In the genomic region with DNA sequence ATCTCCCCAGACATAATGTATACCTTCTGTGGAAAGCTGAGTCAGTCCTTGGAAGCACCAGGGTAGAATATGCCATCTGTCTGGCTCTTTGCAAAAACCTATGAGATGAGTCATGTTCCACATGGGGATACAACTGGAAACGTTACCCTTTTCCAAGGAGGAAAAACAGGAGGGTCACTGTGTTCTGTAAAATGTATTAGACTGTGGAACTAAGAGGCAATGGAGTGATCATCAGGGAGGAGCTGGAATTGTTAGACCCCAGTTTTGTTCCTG, we compare ENCODE assay signal across 14 cellular contexts. TPM values are rescaled to one million over a fixed set of nuclear protein-coding genes. Genes with fewer than 3 reads are reported as not detected.
DNase-seq lines count a peak whose midpoint lies in the region; ATAC-seq, FAIRE-seq and TF ChIP-seq lines count a peak whose summit lies in the region.
"Had no signal": no experiment of that assay in that cellular context is flagged by ENCODE, and none has a peak within 500 bp of the region (broad histone marks: within the 10 kb centered on the region; RNA-seq: fewer than 3 reads in every experiment).

No MANE protein-coding gene starts in this region.

- RAD21 ChIA-PET in GM12878 (lab: Charles Lee; ENCODE audit: unreplicated experiment), result no interaction called here

- WGBS in GM12878 (ENCODE audit: insufficient coverage, insufficient replicate concordance, low lambda C conversion rate, missing lambda C conversion rate), result 54% methylated on average over 1 of the region's 1 CpG

- no peaks in the 10 kb centered on the region for H3K79me2 ChIP-seq in GM12878 (ENCODE audit: control insufficient read depth, insufficient read depth, low read length)

- no peak overlapping the region for H3K4me3 Mint-ChIP-seq in activated CD4-positive, alpha-beta T cell treated with anti-CD3 and anti-CD28 coated beads, Interleukin-2, amount 10 ng/mL, durations not matched to agents 24 days and 14 days

- BruUV-seq in GM12878 (replicated peaks; lab: Mats Ljungman, UMichigan), result no TSS peak

- no peak overlapping the region for H3K4me3 ChIP-seq in GM12878
- H3K4me3 ChIP-seq: gastroesophageal sphincter, Peyer's patch, upper lobe of left lung had no signal

- H4K20me1 ChIP-seq in GM12878 (ENCODE audit: control insufficient read depth, insufficient read depth), result no peaks in the 10 kb centered on the region

- TF ChIP-seq EP300 in GM12878 (IDR thresholded peaks at IDR 0.05; ENCODE audit: borderline replicate concordance in 1 of 2, control insufficient read depth in 1 of 2, low read depth in 2 of 2, low read length in 2 of 2), result no peak

- no peak for FAIRE-seq in GM12878 (lab: Jason Lieb, UNC)

- intact Hi-C loops in GM12878 (cut with micrococcal nuclease; ENCODE audit: unreplicated experiment), result no loop called here
- intact Hi-C loops in activated CD4-positive, alpha-beta T cell treated with anti-CD3 and anti-CD28 coated beads, Interleukin-2, amount 10 ng/mL, durations not matched to agents 24 days and 14 days (cut with micrococcal nuclease), result no loop called here

- TF ChIP-seq RAD21 in GM12878 (IDR thresholded peaks at IDR 0.05; ENCODE audit: insufficient read depth, low read depth, low read length), result no peak

- POLR2A ChIA-PET in GM12878 (lab: Charles Lee), result no interaction called here

- H3K36me3 ChIP-seq in GM12878 (ENCODE audit: control insufficient read depth in 2 of 2, insufficient read depth in 2 of 2, low read length in 1 of 2), result peaks cover 21 to 46% of the 10 kb centered on the region in 2 experiments

- peaks cover 8% of the 10 kb centered on the region; the same call in 1 of the 2 replicates for H3K4me1 ChIP-seq in GM12878 (ENCODE audit: control insufficient read depth, insufficient read depth, low read length)
- H3K4me1 ChIP-seq: Peyer's patch, upper lobe of left lung had no signal

- H3K27me3 Mint-ChIP-seq in activated CD4-positive, alpha-beta T cell treated with anti-CD3 and anti-CD28 coated beads, Interleukin-2, amount 10 ng/mL, durations not matched to agents 24 days and 14 days, result no peaks in the 10 kb centered on the region

- H3K4me2 ChIP-seq in GM12878 (ENCODE audit: control insufficient read depth, insufficient read depth), result no peak overlapping the region

- H3K9ac ChIP-seq in GM12878 (ENCODE audit: control insufficient read depth, insufficient read depth, low read length), result no peak overlapping the region

- H3K27ac Mint-ChIP-seq in activated CD4-positive, alpha-beta T cell treated with anti-CD3 and anti-CD28 coated beads, Interleukin-2, amount 10 ng/mL, durations not matched to agents 24 days and 14 days, result no peak overlapping the region

- SMC1A ChIA-PET in GM12878 (lab: Charles Lee; ENCODE audit: uncharacterized antibody, unreplicated experiment), result interaction anchor here (0.8 kb wide), 1 partner anchor 43 kb away, joined by 3 read pairs; no protein-coding TSS in a partner anchor

- peaks cover 70% of the 10 kb centered on the region for H3K36me3 Mint-ChIP-seq in activated CD4-positive, alpha-beta T cell treated with anti-CD3 and anti-CD28 coated beads, Interleukin-2, amount 10 ng/mL, durations not matched to agents 24 days and 14 days (ENCODE audit: low read depth)

- ATAC-seq in GM12878, result no peak
- ATAC-seq: gastroesophageal sphincter had no signal

- TF ChIP-seq CTCF in GM12878 (IDR thresholded peaks at IDR 0.05 in 2 of 3, conservative IDR thresholded peaks at IDR 0.05 in 1 of 3; ENCODE audit: control insufficient read depth in 2 of 3, extremely low read depth in 1 of 3, insufficient read depth in 1 of 3, low read depth in 3 of 3, low read length in 3 of 3), result no peak

- H3K9me3 ChIP-seq in GM12878 (replicated peaks; ENCODE audit: control insufficient read depth, insufficient read depth, low read length), result no peaks in the 10 kb centered on the region
- H3K9me3 ChIP-seq: gastroesophageal sphincter, Peyer's patch, upper lobe of left lung had no signal

- in situ Hi-C loops in ACHN (cut with HindIII; ENCODE audit: low pct_ligation_motif_present, low pct_unique_long_range_greater_than_20kb, low sequenced_read_pairs) (no loop called here), GM12878 (cut with MboI) (no loop called here)

- no peak for TF ChIP-seq POLR2A in GM12878 (IDR thresholded peaks at IDR 0.05; ENCODE audit: low read depth, low read length)

- no peak overlapping the region for H2AFZ ChIP-seq in GM12878 (ENCODE audit: control insufficient read depth, low read depth, low read length)

- DNase-seq in ACHN (peak; percentile 78), LHCN-M2 (ENCODE audit: low read depth) (peak; percentile 92), GM12878 (ENCODE audit: low read depth, low spot score) (no peak), kidney tubule cell (ENCODE audit: low spot score) (peak; percentile 69), SKM-1 (lab: John Stamatoyannopoulos, UW; ENCODE audit: unreplicated experiment) (no peak), 8988T (no peak)
- DNase-seq in activated CD4-positive, alpha-beta T cell treated with anti-CD3 and anti-CD28 coated beads, Interleukin-2, amount 10 ng/mL, durations not matched to agents 24 days and 14 days, result no peak
- DNase-seq in stimulated activated CD4-positive, alpha-beta T cell treated with anti-CD3 and anti-CD28 coated beads, Interleukin-4, amount 100 ng/mL, for 24 hours, result no peak
- DNase-seq: activated CD4-positive, alpha-beta T cell treated with anti-CD3 and anti-CD28 coated beads, Interleukin-2, amount 50 U/mL, for 4 hours; C1 segment of cervical spinal cord; NCI-H1417 treated with DMSO at 0.1 percent for 48 hours; Peyer's patch; upper lobe of left lung had no signal

- CTCF ChIA-PET in GM12878 (lab: Yijun Ruan, JAX), result interaction anchor here (1.6 kb wide), 1 partner anchor 14 kb away, joined by 6 read pairs; no protein-coding TSS in a partner anchor

- no peak overlapping the region for H3K27ac ChIP-seq in GM12878 (ENCODE audit: control insufficient read depth, insufficient read depth)
- H3K27ac ChIP-seq: gastroesophageal sphincter, Peyer's patch, upper lobe of left lung had no signal

- no peaks in the 10 kb centered on the region for H3K27me3 ChIP-seq in GM12878 (replicated peaks in 1 of 2; ENCODE audit: control insufficient read depth in 2 of 2, insufficient read depth in 2 of 2, low read length in 1 of 2)
- H3K27me3 ChIP-seq: gastroesophageal sphincter, Peyer's patch, upper lobe of left lung had no signal

- H3K9me3 Mint-ChIP-seq in activated CD4-positive, alpha-beta T cell treated with anti-CD3 and anti-CD28 coated beads, Interleukin-2, amount 10 ng/mL, durations not matched to agents 24 days and 14 days, result no peaks in the 10 kb centered on the region

- peaks cover 5% of the 10 kb centered on the region for H3K4me1 Mint-ChIP-seq in activated CD4-positive, alpha-beta T cell treated with anti-CD3 and anti-CD28 coated beads, Interleukin-2, amount 10 ng/mL, durations not matched to agents 24 days and 14 days

RNA-seq across cellular contexts. Expression of a gene that starts 16.1 kb away (rescaled TPM):
- 145 and 175 TPM in 2 replicates for total RNA-seq in LHCN-M2 (2014; rRNA removed)
- polyA plus RNA-seq in LHCN-M2 (2012), result 277 TPM
- 46.4 and 48.2 TPM in 2 replicates for total RNA-seq in GM12878 (2013; cell fraction: nucleolus; rRNA removed)
- 167 and 169 TPM in 2 replicates for total RNA-seq in GM12878 (2014; rRNA removed)
- total RNA-seq in GM12878 (2014; rRNA removed; fragmentation: Illumina TruSeq; extraction: Trizol), result 201 and 209 TPM in 2 replicates
- total RNA-seq in GM12878 (2021), result 179 and 186 TPM in 2 replicates
- 113 TPM for polyA plus RNA-seq in GM12878 (2011; ENCODE audit: low read depth)
- polyA plus RNA-seq in GM12878 (2011; rRNA removed), result 221 and 241 TPM in 2 replicates
- polyA plus RNA-seq in GM12878 (2011; cell fraction: cytosol; rRNA removed), result 264 and 310 TPM in 2 replicates
- polyA plus RNA-seq in GM12878 (2011; cell fraction: nucleus; rRNA removed), result 130 and 154 TPM in 2 replicates
- polyA plus RNA-seq in GM12878 (2012), result 143 and 169 TPM in 2 replicates
- polyA plus RNA-seq in GM12878 (2014; fragmentation: Illumina TruSeq; extraction: Trizol), result 145 and 174 TPM in 2 replicates
- polyA plus RNA-seq in GM12878 (2014; fragmentation: Nextera tagmentation; extraction: Ambion mirVana), result 100 to 1,000 TPM; 129 to 190 TPM
- polyA plus RNA-seq in GM12878 (2014; rRNA removed), result 165 and 182 TPM in 2 replicates
- polyA plus RNA-seq in GM12878 (2016; fragmentation: Nextera tagmentation; extraction: Ambion mirVana), result 100 to 1,000 TPM; 264 to 281 TPM
- 211 and 229 TPM in 2 replicates for polyA minus RNA-seq in GM12878 (2011; rRNA and poly(A)+ RNA removed)
- polyA minus RNA-seq in GM12878 (2011; cell fraction: cytosol; rRNA and poly(A)+ RNA removed), result 48.0 and 71.5 TPM in 2 replicates
- 26.8 and 47.2 TPM in 2 replicates for polyA minus RNA-seq in GM12878 (2011; cell fraction: nucleus; rRNA and poly(A)+ RNA removed)
- total RNA-seq in activated CD4-positive, alpha-beta T cell treated with anti-CD3 and anti-CD28 coated beads, Interleukin-2, amount 10 ng/mL, durations not matched to agents 24 days and 14 days, result 288 and 304 TPM in 2 replicates

RNA-seq across cellular contexts. Expression of a gene that starts 40.1 kb away (rescaled TPM):
- 48.9 and 49.7 TPM in 2 replicates for total RNA-seq in LHCN-M2 (2014; rRNA removed)
- 33.5 TPM for polyA plus RNA-seq in LHCN-M2 (2012)
- 299 and 304 TPM in 2 replicates for total RNA-seq in GM12878 (2013; cell fraction: nucleolus; rRNA removed)
- total RNA-seq in GM12878 (2014; rRNA removed), result 66.3 and 68.7 TPM in 2 replicates
- 50.2 and 55.8 TPM in 2 replicates for total RNA-seq in GM12878 (2014; rRNA removed; fragmentation: Illumina TruSeq; extraction: Trizol)
- 58.1 and 58.4 TPM in 2 replicates for total RNA-seq in GM12878 (2021)
- 28.1 TPM for polyA plus RNA-seq in GM12878 (2011; ENCODE audit: low read depth)
- 81.0 and 114 TPM in 2 replicates for polyA plus RNA-seq in GM12878 (2011; rRNA removed)
- polyA plus RNA-seq in GM12878 (2011; cell fraction: cytosol; rRNA removed), result 75.7 and 104 TPM in 2 replicates
- polyA plus RNA-seq in GM12878 (2011; cell fraction: nucleus; rRNA removed), result 116 and 117 TPM in 2 replicates
- polyA plus RNA-seq in GM12878 (2012), result 30.2 and 34.5 TPM in 2 replicates
- 75.0 and 96.5 TPM in 2 replicates for polyA plus RNA-seq in GM12878 (2014; fragmentation: Illumina TruSeq; extraction: Trizol)
- 1 to 10 TPM; 4.5 to 5.8 TPM for polyA plus RNA-seq in GM12878 (2014; fragmentation: Nextera tagmentation; extraction: Ambion mirVana)
- polyA plus RNA-seq in GM12878 (2014; rRNA removed), result 50.7 and 52.7 TPM in 2 replicates
- 10 to 100 TPM; 25.7 to 26.4 TPM for polyA plus RNA-seq in GM12878 (2016; fragmentation: Nextera tagmentation; extraction: Ambion mirVana)
- 141 and 213 TPM in 2 replicates for polyA minus RNA-seq in GM12878 (2011; rRNA and poly(A)+ RNA removed)
- polyA minus RNA-seq in GM12878 (2011; cell fraction: cytosol; rRNA and poly(A)+ RNA removed), result 34.2 and 44.1 TPM in 2 replicates
- 56.6 and 76.3 TPM in 2 replicates for polyA minus RNA-seq in GM12878 (2011; cell fraction: nucleus; rRNA and poly(A)+ RNA removed)
- 97.7 and 98.7 TPM in 2 replicates for total RNA-seq in activated CD4-positive, alpha-beta T cell treated with anti-CD3 and anti-CD28 coated beads, Interleukin-2, amount 10 ng/mL, durations not matched to agents 24 days and 14 days

RNA-seq across cellular contexts. Expression of a gene that starts 43.7 kb away (rescaled TPM):
- total RNA-seq in LHCN-M2 (2014; rRNA removed) (16.2 and 21.6 TPM in 2 replicates), GM12878 (2014; rRNA removed) (18.0 and 18.8 TPM in 2 replicates), GM12878 (2014; rRNA removed; fragmentation: Illumina TruSeq; extraction: Trizol) (9.9 and 11.0 TPM in 2 replicates), GM12878 (2021) (30.9 and 34.1 TPM in 2 replicates)
- 9.8 TPM for polyA plus RNA-seq in LHCN-M2 (2012)
- total RNA-seq in GM12878 (2013; cell fraction: nucleolus; rRNA removed), result 43.2 and 52.7 TPM in 2 replicates
- polyA plus RNA-seq in GM12878 (2011; ENCODE audit: low read depth), result 11.2 TPM
- polyA plus RNA-seq in GM12878 (2011; rRNA removed) (7.2 and 17.8 TPM in 2 replicates), GM12878 (2014; fragmentation: Illumina TruSeq; extraction: Trizol) (3.7 and 8.9 TPM in 2 replicates), GM12878 (2014; fragmentation: Nextera tagmentation; extraction: Ambion mirVana) (under 1 TPM; 0.08 to 0.51 TPM), GM12878 (2014; rRNA removed) (17.3 and 18.9 TPM in 2 replicates), GM12878 (2016; fragmentation: Nextera tagmentation; extraction: Ambion mirVana) (1 to 10 TPM; 4.9 to 5.5 TPM)
- polyA plus RNA-seq in GM12878 (2011; cell fraction: cytosol; rRNA removed), result 24.8 and 30.1 TPM in 2 replicates
- 62.8 and 68.6 TPM in 2 replicates for polyA plus RNA-seq in GM12878 (2011; cell fraction: nucleus; rRNA removed)
- polyA plus RNA-seq in GM12878 (2012), result 17.1 and 25.4 TPM in 2 replicates
- polyA minus RNA-seq in GM12878 (2011; rRNA and poly(A)+ RNA removed), result 34.8 and 58.8 TPM in 2 replicates
- 15.6 and 23.5 TPM in 2 replicates for polyA minus RNA-seq in GM12878 (2011; cell fraction: cytosol; rRNA and poly(A)+ RNA removed)
- 42.0 and 67.8 TPM in 2 replicates for polyA minus RNA-seq in GM12878 (2011; cell fraction: nucleus; rRNA and poly(A)+ RNA removed)
- total RNA-seq in activated CD4-positive, alpha-beta T cell treated with anti-CD3 and anti-CD28 coated beads, Interleukin-2, amount 10 ng/mL, durations not matched to agents 24 days and 14 days, result 25.4 and 26.8 TPM in 2 replicates

RNA-seq across cellular contexts. Expression of a gene that starts 48.4 kb away (rescaled TPM):
- total RNA-seq in LHCN-M2 (2014; rRNA removed), result 59.8 and 64.0 TPM in 2 replicates
- polyA plus RNA-seq in LHCN-M2 (2012), result 58.7 TPM
- total RNA-seq in GM12878 (2013; cell fraction: nucleolus; rRNA removed), result 16.4 and 18.4 TPM in 2 replicates
- total RNA-seq in GM12878 (2014; rRNA removed), result 52.5 and 53.7 TPM in 2 replicates
- 40.6 and 47.5 TPM in 2 replicates for total RNA-seq in GM12878 (2014; rRNA removed; fragmentation: Illumina TruSeq; extraction: Trizol)
- total RNA-seq in GM12878 (2021), result 56.5 and 58.4 TPM in 2 replicates
- 19.3 TPM for polyA plus RNA-seq in GM12878 (2011; ENCODE audit: low read depth)
- 73.7 and 96.0 TPM in 2 replicates for polyA plus RNA-seq in GM12878 (2011; rRNA removed)
- polyA plus RNA-seq in GM12878 (2011; cell fraction: cytosol; rRNA removed), result 47.3 and 54.0 TPM in 2 replicates
- polyA plus RNA-seq in GM12878 (2011; cell fraction: nucleus; rRNA removed), result 29.2 and 31.1 TPM in 2 replicates
- 25.8 and 26.8 TPM in 2 replicates for polyA plus RNA-seq in GM12878 (2012)
- polyA plus RNA-seq in GM12878 (2014; fragmentation: Illumina TruSeq; extraction: Trizol), result 77.8 and 85.4 TPM in 2 replicates
- polyA plus RNA-seq in GM12878 (2014; fragmentation: Nextera tagmentation; extraction: Ambion mirVana), result 1 to 10 TPM; 6.7 to 9.0 TPM
- 56.0 and 57.7 TPM in 2 replicates for polyA plus RNA-seq in GM12878 (2014; rRNA removed)
- polyA plus RNA-seq in GM12878 (2016; fragmentation: Nextera tagmentation; extraction: Ambion mirVana), result 10 to 100 TPM; 63.7 to 67.5 TPM
- polyA minus RNA-seq in GM12878 (2011; rRNA and poly(A)+ RNA removed), result 19.7 and 32.2 TPM in 2 replicates
- polyA minus RNA-seq in GM12878 (2011; cell fraction: cytosol; rRNA and poly(A)+ RNA removed), result 11.9 and 13.0 TPM in 2 replicates
- polyA minus RNA-seq in GM12878 (2011; cell fraction: nucleus; rRNA and poly(A)+ RNA removed), result 5.9 and 8.9 TPM in 2 replicates
- total RNA-seq in activated CD4-positive, alpha-beta T cell treated with anti-CD3 and anti-CD28 coated beads, Interleukin-2, amount 10 ng/mL, durations not matched to agents 24 days and 14 days, result 86.7 and 92.3 TPM in 2 replicates

Comparison
In these comparisons a context has a peak if more than half of its experiments do, and no peak if none do; other contexts are left out.
1. DNase-seq: peak in ACHN (single experiment), LHCN-M2 (single experiment) and kidney tubule cell (single experiment); none in GM12878 (single experiment), SKM-1 (single experiment), 8988T (single experiment), activated CD4-positive, alpha-beta T cell treated with anti-CD3 and anti-CD28 coated beads, Interleukin-2, amount 10 ng/mL, durations not matched to agents 24 days and 14 days (single experiment) and stimulated activated CD4-positive, alpha-beta T cell treated with anti-CD3 and anti-CD28 coated beads, Interleukin-4, amount 100 ng/mL, for 24 hours (single experiment).